Comparison of ENCODE assay signal across 1 cellular context in genomic region chr2:137964859-137965459, GRCh38.
A peak's percentile ranks its signal among the peaks of the same experiment; 100 is the strongest.
TF ChIP-seq lines count a peak whose summit lies in the region.

No MANE protein-coding gene starts in this region.

TF ChIP-seq in K562, 482 proteins besides CTCF, POLR2A, EP300 and RAD21 (continued from another document and continues in another):
- no peak for TF ChIP-seq ZBTB43 (CRISPR knock-in tag; IDR thresholded peaks at IDR 0.05)
- no peak for TF ChIP-seq ZNF318 (IDR thresholded peaks at IDR 0.05; ENCODE audit: borderline replicate concordance in 1 of 2, low read depth in 1 of 2)
- 0 out of 2 replicates have a peak, but pooled peaks have one; percentile 4 for TF ChIP-seq MTA1 (IDR thresholded peaks at IDR 0.05; ENCODE audit: borderline replicate concordance)
- TF ChIP-seq TEAD4 (IDR thresholded peaks at IDR 0.05; ENCODE audit: low read length) = peak; percentile 32; the same call in 1 of the 2 replicates
- TF ChIP-seq TEAD4 (CRISPR knock-in tag; IDR thresholded peaks at IDR 0.05; ENCODE audit: borderline replicate concordance) = no peak
- TF ChIP-seq ATF6 (CRISPR knock-in tag; IDR thresholded peaks at IDR 0.05) = no peak
- TF ChIP-seq PTBP1 (IDR thresholded peaks at IDR 0.05; ENCODE audit: low read depth, low read length) = no peak
- no peak for TF ChIP-seq NONO (IDR thresholded peaks at IDR 0.05; ENCODE audit: low read depth in 2 of 2, low read length in 1 of 2)
- TF ChIP-seq MCM5 (IDR thresholded peaks at IDR 0.05; ENCODE audit: low read depth) = no peak
- TF ChIP-seq DEAF1 (CRISPR knock-in tag; IDR thresholded peaks at IDR 0.05) = no peak
- TF ChIP-seq KDM1A (IDR thresholded peaks at IDR 0.05) = peak; percentile 4 to 88; a peak in 3 of 4 replicates
- no peak for TF ChIP-seq THRAP3 (IDR thresholded peaks at IDR 0.05; ENCODE audit: borderline replicate concordance)
- TF ChIP-seq HIVEP1 (CRISPR knock-in tag; IDR thresholded peaks at IDR 0.05) = no peak
- no peak for TF ChIP-seq ZNF592 (IDR thresholded peaks at IDR 0.05)
- TF ChIP-seq GATAD2B (IDR thresholded peaks at IDR 0.05; ENCODE audit: borderline replicate concordance) = no peak
- no peak for TF ChIP-seq MYC (IDR thresholded peaks at IDR 0.05; ENCODE audit: low read depth, low read length)
- no peak for TF ChIP-seq MYC (CRISPR knock-in tag; IDR thresholded peaks at IDR 0.05; ENCODE audit: borderline replicate concordance, low read depth)
- TF ChIP-seq ZNF644 (tag; IDR thresholded peaks at IDR 0.05; ENCODE audit: low read depth) = no peak
- no peak for TF ChIP-seq ZNF551 (CRISPR knock-in tag; IDR thresholded peaks at IDR 0.05)
- TF ChIP-seq DPF2 (IDR thresholded peaks at IDR 0.05) = no peak
- no peak for TF ChIP-seq KAT2B (IDR thresholded peaks at IDR 0.05; ENCODE audit: low read depth, low read length)
- no peak for TF ChIP-seq GABPB2 (CRISPR knock-in tag; conservative IDR thresholded peaks at IDR 0.05)
- TF ChIP-seq BCL6 (CRISPR knock-in tag; IDR thresholded peaks at IDR 0.05) = no peak
- TF ChIP-seq MEIS2 (IDR thresholded peaks at IDR 0.05; ENCODE audit: partially characterized antibody) = peak; percentile 47
- TF ChIP-seq NCOR1 (IDR thresholded peaks at IDR 0.05) = no peak
- TF ChIP-seq HDAC1 (IDR thresholded peaks at IDR 0.05) = 0 out of 4 replicates have a peak, but pooled peaks of 1 of the 2 experiments have one; percentile 3
- no peak for TF ChIP-seq REST (CRISPR knock-in tag; IDR thresholded peaks at IDR 0.05; ENCODE audit: low read depth)
- TF ChIP-seq HOXB6 (CRISPR knock-in tag; IDR thresholded peaks at IDR 0.05; ENCODE audit: borderline replicate concordance) = no peak
- TF ChIP-seq RBM14 (IDR thresholded peaks at IDR 0.05; ENCODE audit: borderline replicate concordance, insufficient read depth, low read depth, low read length) = no peak
- no peak for TF ChIP-seq ZNF449 (CRISPR knock-in tag; IDR thresholded peaks at IDR 0.05)
- TF ChIP-seq COPS2 (conservative IDR thresholded peaks at IDR 0.05) = no peak
- no peak for TF ChIP-seq ATF4 (CRISPR knock-in tag; IDR thresholded peaks at IDR 0.05)
